In the genomic region with DNA sequence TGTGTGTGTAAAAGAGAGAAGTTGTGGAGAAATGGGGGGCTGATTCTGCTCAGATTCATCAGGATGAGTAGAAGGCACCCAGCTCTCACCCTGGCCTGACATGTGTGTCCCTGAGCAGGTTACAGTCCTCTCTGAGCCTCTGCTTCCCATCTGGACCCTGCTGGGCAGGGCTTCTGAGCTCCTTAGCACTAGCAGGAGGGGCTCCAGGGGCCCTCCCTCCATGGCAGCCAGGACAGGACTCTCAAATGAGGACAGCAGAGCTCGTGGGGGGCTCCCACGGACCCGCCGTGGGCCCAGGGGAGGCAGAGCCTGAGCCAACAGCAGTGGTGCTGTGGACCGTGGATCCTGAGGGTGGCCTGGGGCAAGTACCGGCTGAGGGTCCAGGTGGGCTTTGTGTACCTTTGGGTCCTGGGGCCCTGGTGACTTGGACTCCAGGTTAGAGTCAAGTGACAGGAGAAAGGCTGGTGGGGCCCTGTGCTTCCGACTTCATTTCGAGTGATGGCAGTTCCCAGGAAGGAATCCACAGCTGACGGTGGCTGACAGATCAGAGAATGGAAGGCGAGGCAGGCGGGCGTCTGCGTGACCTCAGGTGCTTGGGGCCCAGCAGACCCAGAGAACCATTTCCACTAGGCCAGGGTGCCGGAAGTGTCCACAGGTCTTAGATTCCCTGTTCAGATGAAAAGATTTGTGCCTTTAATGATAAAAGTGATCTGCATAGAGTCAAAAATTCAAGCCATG, we compare ENCODE assay signal across 8 cellular contexts. TPM values are rescaled to one million over a fixed set of nuclear protein-coding genes. Genes with fewer than 3 reads are reported as not detected.
DNase-seq lines count a peak whose midpoint lies in the region; ATAC-seq and TF ChIP-seq lines count a peak whose summit lies in the region.

No MANE protein-coding gene starts in this region.

- no peaks in the 10 kb centered on the region for H3K27me3 ChIP-seq in ACC112 (ENCODE audit: insufficient read depth, low read length)
- no peaks in the 10 kb centered on the region for H3K27me3 ChIP-seq in MM.1S (replicated peaks; ENCODE audit: insufficient read depth, low read length)
- no peaks in the 10 kb centered on the region for H3K27me3 ChIP-seq in mammary epithelial cell (ENCODE audit: insufficient read depth, low read length)
- no peaks in the 10 kb centered on the region for H3K27me3 ChIP-seq in muscle layer of duodenum (ENCODE audit: low read depth, low read length)

- no peak for TF ChIP-seq CTCF in MM.1S (IDR thresholded peaks at IDR 0.05; ENCODE audit: low read length)
- no peak for TF ChIP-seq CTCF in mammary epithelial cell (conservative IDR thresholded peaks at IDR 0.05 in 1 of 2, IDR thresholded peaks at IDR 0.05 in 1 of 2; ENCODE audit: extremely low read depth in 1 of 2, insufficient read depth in 1 of 2, low read depth in 1 of 2, low read length in 2 of 2)
- no peak for TF ChIP-seq CTCF in mucosa of descending colon (IDR thresholded peaks at IDR 0.05)

- no peaks in the 10 kb centered on the region for H3K9me2 ChIP-seq in MM.1S (replicated peaks; ENCODE audit: insufficient read depth, low read length)

- ATAC-seq in mucosa of descending colon (no peak), GM21717 (IDR thresholded peaks at IDR 0.05; ENCODE audit: unreplicated experiment) (no peak)

- 79% methylated on average over 14 of the region's 14 CpGs for WGBS in mammary epithelial cell (ENCODE audit: low coverage, missing lambda C conversion rate)

- H3K9me3 ChIP-seq in MM.1S (replicated peaks; ENCODE audit: insufficient read depth, low read length): no peaks in the 10 kb centered on the region
- no peaks in the 10 kb centered on the region for H3K9me3 ChIP-seq in mammary epithelial cell (replicated peaks; ENCODE audit: insufficient read depth, low read length)
- H3K9me3 ChIP-seq in muscle layer of duodenum (ENCODE audit: control insufficient read depth in 1 of 2, low read length in 2 of 2): no peaks in the 10 kb centered on the region
- no peaks in the 10 kb centered on the region for H3K9me3 ChIP-seq in mucosa of descending colon

- no peak overlapping the region for H2AFZ ChIP-seq in ACC112 (ENCODE audit: low read length, unreplicated experiment)
- H2AFZ ChIP-seq in MM.1S (ENCODE audit: low read length): no peak overlapping the region
- no peak overlapping the region for H2AFZ ChIP-seq in mammary epithelial cell (ENCODE audit: low read depth, low read length)

- in situ Hi-C loops in mammary epithelial cell (cut with MboI; ENCODE audit: low sequenced_read_pairs in 2 of 2): no loop called here

- H3K4me1 ChIP-seq in ACC112 (ENCODE audit: control insufficient read depth, insufficient read depth, low read length, unreplicated experiment): peaks cover 28% of the 10 kb centered on the region
- H3K4me1 ChIP-seq in MM.1S (ENCODE audit: low read length): peaks cover 31% of the 10 kb centered on the region
- peaks cover 12% of the 10 kb centered on the region for H3K4me1 ChIP-seq in mammary epithelial cell (ENCODE audit: insufficient read depth, low read length)
- peaks cover 0 to 20% of the 10 kb centered on the region in 2 donors for H3K4me1 ChIP-seq in muscle layer of duodenum (ENCODE audit: control insufficient read depth in 1 of 2, insufficient read depth in 2 of 2, low read length in 2 of 2)
- peaks cover 5% of the 10 kb centered on the region for H3K4me1 ChIP-seq in mucosa of descending colon (ENCODE audit: low read depth)

- H3K36me3 ChIP-seq in ACC112 (ENCODE audit: insufficient read depth, low read length) (peaks cover 6% of the 10 kb centered on the region; the same call in 1 of the 2 replicates), MM.1S (replicated peaks; ENCODE audit: insufficient read depth, low read length) (no peaks in the 10 kb centered on the region), mammary epithelial cell (ENCODE audit: insufficient read depth, low read length) (peaks cover 13% of the 10 kb centered on the region), muscle layer of duodenum (ENCODE audit: control insufficient read depth in 1 of 2, insufficient read depth in 2 of 2, low read length in 2 of 2) (peaks cover 29 to 47% of the 10 kb centered on the region in 2 donors), mucosa of descending colon (ENCODE audit: low read depth) (no peaks in the 10 kb centered on the region)

- H3K4me2 ChIP-seq in MM.1S (ENCODE audit: low read depth, low read length) (no peak overlapping the region), mammary epithelial cell (ENCODE audit: insufficient read depth, low read depth, low read length) (no peak overlapping the region)

- CTCF ChIA-PET in mammary epithelial cell (lab: Charles Lee; ENCODE audit: low non-redundant PET): interaction anchor here (0.7 kb wide), 1 partner anchor 27 kb away, joined by 20 read pairs; no protein-coding TSS in a partner anchor

- H3K27ac ChIP-seq in ACC112 (ENCODE audit: low read depth, low read length) (peak overlapping the region; percentile 42), MM.1S (ENCODE audit: low read length) (peak overlapping the region; percentile 37; the same call in 1 of the 2 replicates), mammary epithelial cell (ENCODE audit: insufficient read depth, low read depth, low read length) (no peak overlapping the region), muscle layer of duodenum (ENCODE audit: low read length) (peak overlapping the region; percentile 23)

- intact Hi-C loops in mammary epithelial cell (cut with micrococcal nuclease) (no loop called here), mucosa of descending colon (cut with DNase I, micrococcal nuclease) (no loop called here)

- H4K20me1 ChIP-seq in MM.1S (ENCODE audit: insufficient read depth, low read length): peaks cover 8% of the 10 kb centered on the region; the same call in 1 of the 2 replicates
- no peaks in the 10 kb centered on the region for H4K20me1 ChIP-seq in mammary epithelial cell (ENCODE audit: insufficient read depth, low read length)

- H3K4me3 ChIP-seq in ACC112 (ENCODE audit: low read depth, low read length): no peak overlapping the region
- no peak overlapping the region for H3K4me3 ChIP-seq in MM.1S (ENCODE audit: low read length)
- H3K4me3 ChIP-seq in mammary epithelial cell (replicated peaks in 1 of 3; ENCODE audit: insufficient read depth in 1 of 3, low read depth in 2 of 3, low read length in 3 of 3): no peak overlapping the region
- no peak overlapping the region for H3K4me3 ChIP-seq in muscle layer of duodenum (ENCODE audit: low read depth in 1 of 2, low read length in 2 of 2)
- H3K4me3 ChIP-seq in mucosa of descending colon: no peak overlapping the region

- H3K9ac ChIP-seq in MM.1S (ENCODE audit: low read length): no peak overlapping the region
- no peak overlapping the region for H3K9ac ChIP-seq in mammary epithelial cell (ENCODE audit: insufficient read depth, low read length)

- no TSS peak for BruUV-seq in mammary epithelial cell (replicated peaks; lab: Mats Ljungman, UMichigan)

- H3F3A ChIP-seq in MM.1S (ENCODE audit: insufficient read depth, low read length): peaks cover 78% of the 10 kb centered on the region

- H3K79me2 ChIP-seq in ACC112 (ENCODE audit: control insufficient read depth, insufficient read depth, low read length, unreplicated experiment) (peaks cover 7% of the 10 kb centered on the region), MM.1S (ENCODE audit: low read length) (peaks cover 13% of the 10 kb centered on the region), mammary epithelial cell (ENCODE audit: insufficient read depth, low read length) (peaks cover 44% of the 10 kb centered on the region)

- dilution Hi-C loops in mammary epithelial cell (cut with HindIII; ENCODE audit: low sequenced_read_pairs): no loop called here

- DNase-seq in MM.1S (no peak), mammary epithelial cell (peak; percentile 36), NCI-H345 (lab: John Stamatoyannopoulos, UW) (no peak), SW480 (ENCODE audit: low spot score) (no peak), mucosa of descending colon (no peak)

RNA-seq across cellular contexts. Expression of a gene that starts 21.9 kb away (rescaled TPM):
- 100 to 1,000 TPM; 364 to 775 TPM for total RNA-seq in mammary epithelial cell
- polyA plus RNA-seq in mammary epithelial cell: 20.1 TPM
- polyA minus RNA-seq in mammary epithelial cell: 98.8 TPM
- 1,000 to 10,000 TPM; 1,133 to 1,409 (median 1,237) TPM for total RNA-seq in mucosa of descending colon

RNA-seq across cellular contexts. Expression of a gene that starts 54.4 kb away (rescaled TPM):
- total RNA-seq in mammary epithelial cell (over 10,000 TPM in 1 of 2 donors, 1,000 to 10,000 TPM in 1; 9,320 to 20,636 TPM), mucosa of descending colon (over 10,000 TPM; 10,779 to 14,350 (median 11,224) TPM)
- 211 TPM for polyA plus RNA-seq in mammary epithelial cell
- polyA minus RNA-seq in mammary epithelial cell: 7,117 TPM

RNA-seq across cellular contexts. Expression of a gene that starts 58.0 kb away (rescaled TPM):
- total RNA-seq in mammary epithelial cell (10 to 100 TPM; 43.4 to 74.8 TPM), mucosa of descending colon (10 to 100 TPM; 27.1 to 44.1 (median 42.3) TPM)
- polyA plus RNA-seq in mammary epithelial cell: 34.0 TPM
- polyA minus RNA-seq in mammary epithelial cell: 43.2 TPM
